8 cellular contexts compared by ENCODE assay signal in genomic region chr12:21657336-21658077, GRCh38. TPM values are rescaled to one million over a fixed set of nuclear protein-coding genes. Genes with fewer than 3 reads are reported as not detected.
A peak's percentile ranks its signal among the peaks of the same experiment; 100 is the strongest.
DNase-seq lines count a peak whose midpoint lies in the region; ATAC-seq, FAIRE-seq and TF ChIP-seq lines count a peak whose summit lies in the region.

LDHB (minus strand) TSS chr12:21657842; CDS start chr12:21654671, 3,171 bp downstream.

- peaks cover 0 to 3% (median 0%) of the 10 kb centered on the region in 3 donors for H3K27me3 ChIP-seq in psoas muscle (ENCODE audit: insufficient read depth in 3 of 3, low read length in 2 of 3)

- no peaks in the 10 kb centered on the region for H3K9me3 ChIP-seq in psoas muscle

- FAIRE-seq in urothelium cell line (lab: Jason Lieb, UNC), result peak; percentile 50

- H3K36me3 ChIP-seq in psoas muscle (ENCODE audit: insufficient read depth in 1 of 2, low read depth in 1 of 2), result peaks cover 7 to 22% of the 10 kb centered on the region in 2 donors

- peaks cover 5% of the 10 kb centered on the region for H3K4me1 ChIP-seq in psoas muscle

- WGBS in psoas muscle, 3 donors, result 0 to 1% (median 1%) methylated on average over 36 to 41 of the region's 41 CpGs

- H3K27ac ChIP-seq in psoas muscle, result peak within 1 kb of the TSS; percentile 77

- TF ChIP-seq CTCF in GM12875 (IDR thresholded peaks at IDR 0.05; ENCODE audit: borderline replicate concordance, insufficient read depth, low read depth, low read length) (no peak), psoas muscle (IDR thresholded peaks at IDR 0.05) (no peak)

- DNase-seq in NCI-H146 treated with DMSO at 0.1 percent for 48 hours (lab: John Stamatoyannopoulos, UW; ENCODE audit: unreplicated experiment) (peak; percentile 54), amniotic epithelial cell (ENCODE audit: low read depth) (peak; percentile 97), left cardiac atrium (peak; percentile 97), psoas muscle (peak; percentile 94), urothelium cell line (ENCODE audit: low spot score) (peak; percentile 94)

- intact Hi-C loops in T-helper 1 cell treated with Interleukin-12 subunit alpha and Interleukin-12 subunit beta and Interleukin-4 antibody, amounts not matched to agents 30 ng/mL and 1 ng/mL, for 36 hours (cut with micrococcal nuclease), result loop anchor here (1.0 to 2.0 kb wide), 10 partner anchors 8 to 969 kb away; partner anchors contain the start of genes C2CD5, CMAS, GOLT1B and PYROXD1
- intact Hi-C loops in left cardiac atrium (cut with DNase I), result loop anchor here in 1 of 2 donors (5.0 kb wide), 1 partner anchor 220 kb away; the partner anchor contains the start of gene PYROXD1
- intact Hi-C loops in psoas muscle (cut with DNase I), result loop anchor here in 1 of 2 donors (5.0 to 10.0 kb wide), 2 partner anchors 155 to 213 kb away; partner anchors contain the start of genes GOLT1B and RECQL

- ATAC-seq in HG02763 (IDR thresholded peaks at IDR 0.05; ENCODE audit: unreplicated experiment) (peak; percentile 95), left cardiac atrium (peak; percentile 99 to 100), psoas muscle (peak; percentile 92 to 98 (median 95))

- peak within 1 kb of the TSS; percentile 99 for H3K4me3 ChIP-seq in GM12875 (ENCODE audit: low read depth, low read length)
- H3K4me3 ChIP-seq in psoas muscle, result peak within 1 kb of the TSS; percentile 84

RNA-seq across cellular contexts. Expression of gene LDHB, which starts in this region (rescaled TPM):
- total RNA-seq in T-helper 1 cell treated with Interleukin-12 subunit alpha and Interleukin-12 subunit beta and Interleukin-4 antibody, amounts not matched to agents 30 ng/mL and 1 ng/mL, for 36 hours, result 1,000 and 1,026 TPM in 2 replicates
- 1,000 to 10,000 TPM; 1,145 to 1,293 TPM for total RNA-seq in left cardiac atrium
- total RNA-seq in psoas muscle, result 100 to 1,000 TPM in 3 of 4 donors, 10 to 100 TPM in 1; 71.6 to 616 (median 350) TPM
- polyA plus RNA-seq in psoas muscle, result 100 to 1,000 TPM; 156 to 403 (median 231) TPM

Comparison
In these comparisons a context has a peak if more than half of its experiments do, and no peak if none do; other contexts are left out.
1. Peak in every context shown above with its lines: DNase-seq, ATAC-seq, H3K4me3 ChIP-seq and H3K27ac ChIP-seq.